In genomic region chr4:118313098-118313497, GRCh38 we compare ENCODE assay signal across 21 cellular contexts. TPM values are rescaled to one million over a fixed set of nuclear protein-coding genes. Genes with fewer than 3 reads are reported as not detected.
DNase-seq lines count a peak whose midpoint lies in the region; TF ChIP-seq lines count a peak whose summit lies in the region.
"Had no signal": no experiment of that assay in that cellular context is flagged by ENCODE, and none has a peak within 500 bp of the region (broad histone marks: within the 10 kb centered on the region; RNA-seq: fewer than 3 reads in every experiment).

No MANE protein-coding gene starts in this region.

- TF ChIP-seq POLR2A in sigmoid colon (IDR thresholded peaks at IDR 0.05) = no peak
- TF ChIP-seq POLR2A in breast epithelium (IDR thresholded peaks at IDR 0.05) = no peak

- intact Hi-C loops in sigmoid colon (cut with DNase I) (no loop called here), breast epithelium (cut with DNase I; ENCODE audit: low total_unique reads) (no loop called here)

- no peak overlapping the region for H3K27ac ChIP-seq in neural progenitor cell
- no peak overlapping the region for H3K27ac ChIP-seq in sigmoid colon
- no peak overlapping the region for H3K27ac ChIP-seq in breast epithelium
- H3K27ac ChIP-seq: 22Rv1, cardiac muscle cell, SK-N-MC, skin epidermis had no signal

- no peak for TF ChIP-seq CTCF in neural progenitor cell (IDR thresholded peaks at IDR 0.05)
- no peak for TF ChIP-seq CTCF in sigmoid colon (IDR thresholded peaks at IDR 0.05)
- TF ChIP-seq CTCF in breast epithelium (IDR thresholded peaks at IDR 0.05) = no peak

- no peaks in the 10 kb centered on the region for H4K20me1 ChIP-seq in neural progenitor cell (ENCODE audit: low read depth)

- H3K4me1 Mint-ChIP-seq in neural progenitor cell = no peaks in the 10 kb centered on the region
- H3K4me1 Mint-ChIP-seq: activated CD4-positive, alpha-beta T cell treated with anti-CD3 and anti-CD28 coated beads, Interleukin-2, amount 10 ng/mL, durations not matched to agents 24 days and 14 days; activated CD8-positive, alpha-beta memory T cell treated with anti-CD3 and anti-CD28 coated beads, Interleukin-2, amount 10 ng/mL, durations not matched to agents 7 days and 5 days; CD4-positive, alpha-beta memory T cell; T-helper 17 cell had no signal

- H3K4me3 ChIP-seq in neural progenitor cell (no peak overlapping the region), sigmoid colon (no peak overlapping the region), breast epithelium (no peak overlapping the region)
- H3K4me3 ChIP-seq: cardiac muscle cell, SK-N-MC, skin epidermis had no signal

- no peaks in the 10 kb centered on the region for H3K79me2 ChIP-seq in neural progenitor cell (ENCODE audit: low read depth)

- WGBS in sigmoid colon, 2 donors = 83 to 92% methylated on average over 6 of the region's 6 CpGs

- H3K4me1 ChIP-seq in neural progenitor cell (no peaks in the 10 kb centered on the region), sigmoid colon (no peaks in the 10 kb centered on the region), breast epithelium (no peaks in the 10 kb centered on the region)

- H3K9me3 Mint-ChIP-seq in neural progenitor cell = no peaks in the 10 kb centered on the region
- H3K9me3 Mint-ChIP-seq: activated CD4-positive, alpha-beta T cell treated with anti-CD3 and anti-CD28 coated beads, Interleukin-2, amount 10 ng/mL, durations not matched to agents 24 days and 14 days; activated naive CD4-positive, alpha-beta T cell treated with anti-CD3 and anti-CD28 coated beads for 36 hours; CD4-positive, alpha-beta memory T cell; dendritic cell treated with granulocyte-macrophage colony-stimulating factor and Interleukin-4, amounts not matched to agents 40 ng/mL and 50 ng/mL, for 4 days had no signal

- H3K36me3 ChIP-seq in neural progenitor cell (no peaks in the 10 kb centered on the region), sigmoid colon (no peaks in the 10 kb centered on the region), breast epithelium (no peaks in the 10 kb centered on the region)
- H3K36me3 ChIP-seq: cardiac muscle cell had no signal

- no peak for TF ChIP-seq EP300 in sigmoid colon (IDR thresholded peaks at IDR 0.05)

- DNase-seq in DMS53 (lab: John Stamatoyannopoulos, UW) (peak; percentile 2), DMS53 treated with DMSO at 0.1 percent for 48 hours (lab: John Stamatoyannopoulos, UW; ENCODE audit: unreplicated experiment) (no peak), NCI-H2171 (lab: John Stamatoyannopoulos, UW) (peak; percentile 39), cerebellar cortex (ENCODE audit: low spot score) (peak; percentile 44), neural progenitor cell (ENCODE audit: low spot score) (peak; percentile 16), sigmoid colon (no peak), breast epithelium (ENCODE audit: low spot score in 2 of 2) (no peak)
- DNase-seq in activated CD4-positive, alpha-beta T cell treated with anti-CD3 and anti-CD28 coated beads for 4 hours = no peak
- DNase-seq: activated CD4-positive, alpha-beta T cell treated with anti-CD3 and anti-CD28 coated beads, Interleukin-2, amount 10 ng/mL, durations not matched to agents 24 days and 14 days; activated CD8-positive, alpha-beta memory T cell treated with anti-CD3 and anti-CD28 coated beads, Interleukin-2, amount 10 ng/mL, durations not matched to agents 7 days and 5 days; activated naive CD4-positive, alpha-beta T cell treated with anti-CD3 and anti-CD28 coated beads for 36 hours; CD4-positive, alpha-beta memory T cell; DMS153; NCI-H1092; T-helper 17 cell; trophoblast cell had no signal

- H3K4me2 ChIP-seq in neural progenitor cell = no peak overlapping the region

- no peak overlapping the region for H3K4me3 Mint-ChIP-seq in neural progenitor cell
- H3K4me3 Mint-ChIP-seq: activated CD4-positive, alpha-beta T cell treated with anti-CD3 and anti-CD28 coated beads, Interleukin-2, amount 10 ng/mL, durations not matched to agents 24 days and 14 days; activated CD8-positive, alpha-beta memory T cell treated with anti-CD3 and anti-CD28 coated beads, Interleukin-2, amount 10 ng/mL, durations not matched to agents 7 days and 5 days; activated naive CD4-positive, alpha-beta T cell treated with anti-CD3 and anti-CD28 coated beads for 36 hours; CD4-positive, alpha-beta memory T cell; dendritic cell treated with granulocyte-macrophage colony-stimulating factor and Interleukin-4, amounts not matched to agents 40 ng/mL and 50 ng/mL, for 4 days; T-helper 17 cell had no signal

- H3K27ac Mint-ChIP-seq in neural progenitor cell = no peak overlapping the region
- H3K27ac Mint-ChIP-seq: activated CD4-positive, alpha-beta T cell treated with anti-CD3 and anti-CD28 coated beads, Interleukin-2, amount 10 ng/mL, durations not matched to agents 24 days and 14 days; activated CD8-positive, alpha-beta memory T cell treated with anti-CD3 and anti-CD28 coated beads, Interleukin-2, amount 10 ng/mL, durations not matched to agents 7 days and 5 days; activated naive CD4-positive, alpha-beta T cell treated with anti-CD3 and anti-CD28 coated beads for 36 hours; CD4-positive, alpha-beta memory T cell; dendritic cell treated with granulocyte-macrophage colony-stimulating factor and Interleukin-4, amounts not matched to agents 40 ng/mL and 50 ng/mL, for 4 days; T-helper 17 cell had no signal

- no peaks in the 10 kb centered on the region for H3K36me3 Mint-ChIP-seq in neural progenitor cell
- H3K36me3 Mint-ChIP-seq: activated CD8-positive, alpha-beta memory T cell treated with anti-CD3 and anti-CD28 coated beads, Interleukin-2, amount 10 ng/mL, durations not matched to agents 7 days and 5 days; CD4-positive, alpha-beta memory T cell had no signal

- H3K27me3 Mint-ChIP-seq in neural progenitor cell (ENCODE audit: insufficient read depth, low read depth) = no peaks in the 10 kb centered on the region

- peak overlapping the region; percentile 64 for H2AFZ ChIP-seq in neural progenitor cell (replicated peaks)

- H3K9me3 ChIP-seq in neural progenitor cell (ENCODE audit: low read depth) (no peaks in the 10 kb centered on the region), sigmoid colon (no peaks in the 10 kb centered on the region), breast epithelium (no peaks in the 10 kb centered on the region)

- no peaks in the 10 kb centered on the region for H3K27me3 ChIP-seq in neural progenitor cell
- no peaks in the 10 kb centered on the region for H3K27me3 ChIP-seq in sigmoid colon
- no peaks in the 10 kb centered on the region for H3K27me3 ChIP-seq in breast epithelium
- H3K27me3 ChIP-seq: cardiac muscle cell had no signal

- no peaks in the 10 kb centered on the region for H3F3A ChIP-seq in neural progenitor cell (ENCODE audit: low read depth)

- H3K9ac ChIP-seq in neural progenitor cell = no peak overlapping the region

RNA-seq across cellular contexts. Expression of gene PRSS12, which starts 39.7 kb away (rescaled TPM):
- total RNA-seq in neural progenitor cell (ENCODE audit: low replicate concordance) = 1.6 and 1.9 TPM in 2 replicates
- 1 to 10 TPM in 1 of 4 donors, under 1 TPM in 3; 0.28 to 1.3 (median 0.52) TPM for total RNA-seq in sigmoid colon
- polyA plus RNA-seq in sigmoid colon = 10 to 100 TPM in 1 of 3 donors, 1 to 10 TPM in 2; 6.2 to 16.1 (median 6.6) TPM
- 1 to 10 TPM in 2 of 3 donors, under 1 TPM in 1; 0.64 to 3.6 (median 2.2) TPM for total RNA-seq in breast epithelium
- total RNA-seq: activated CD4-positive, alpha-beta T cell treated with anti-CD3 and anti-CD28 coated beads, Interleukin-2, amount 10 ng/mL, durations not matched to agents 24 days and 14 days; activated CD8-positive, alpha-beta memory T cell treated with anti-CD3 and anti-CD28 coated beads, Interleukin-2, amount 10 ng/mL, durations not matched to agents 7 days and 5 days; activated naive CD4-positive, alpha-beta T cell treated with anti-CD3 and anti-CD28 coated beads for 36 hours; CD4-positive, alpha-beta memory T cell; T-helper 17 cell had no signal

Comparison
In these comparisons a context has a peak if more than half of its experiments do, and no peak if none do; other contexts are left out.
1. DNase-seq: peak in DMS53 (single experiment), NCI-H2171 (single experiment), cerebellar cortex (single experiment) and neural progenitor cell (single experiment); none in DMS53 treated with DMSO at 0.1 percent for 48 hours (single experiment), sigmoid colon (single experiment), activated CD4-positive, alpha-beta T cell treated with anti-CD3 and anti-CD28 coated beads for 4 hours (0 of 2) and breast epithelium (0 of 2).